8 cellular contexts compared by ENCODE assay signal in the genomic region with DNA sequence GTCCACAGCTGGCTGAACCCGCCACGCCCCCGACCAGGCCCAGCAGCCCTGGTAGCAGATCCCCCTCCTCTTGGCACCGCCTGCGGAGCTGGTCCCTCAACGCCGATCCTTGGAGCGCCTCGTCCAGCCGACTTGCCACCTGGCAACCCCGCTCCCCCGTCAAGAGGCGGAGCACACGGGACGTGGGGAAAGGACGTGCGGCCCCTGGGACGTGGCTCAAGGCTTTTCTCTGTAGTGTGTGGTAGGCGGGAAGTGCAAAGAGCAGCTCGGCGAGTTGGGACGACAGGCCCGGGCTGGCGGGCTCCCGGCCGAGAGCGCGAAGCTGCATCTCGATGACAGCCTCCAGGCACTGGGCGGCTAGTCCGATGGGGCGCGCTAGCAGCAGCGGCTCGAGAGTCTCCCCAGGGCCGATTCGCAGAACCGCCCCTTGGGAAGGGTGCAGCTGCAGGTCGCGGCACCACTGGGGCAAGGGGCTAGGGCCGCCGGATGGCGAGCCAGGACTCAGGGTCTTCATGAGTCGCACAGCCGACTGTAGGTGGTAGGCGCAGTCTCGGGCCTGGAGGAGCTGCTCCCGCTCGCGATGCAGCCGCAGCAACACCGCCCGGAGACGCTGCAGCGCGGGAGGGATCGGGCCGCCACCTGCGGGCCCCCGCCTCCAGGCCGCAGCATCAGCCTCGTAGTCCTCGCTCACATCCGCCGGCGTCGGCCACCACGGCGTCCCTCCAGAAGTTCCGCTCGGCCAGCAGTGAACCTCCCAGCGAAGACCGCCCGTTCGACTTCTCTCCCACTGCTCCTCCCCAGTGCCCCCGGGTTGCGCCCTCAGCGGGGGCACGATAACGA. TPM values are rescaled to one million over a fixed set of nuclear protein-coding genes. Genes with fewer than 3 reads are reported as not detected.
A peak's percentile ranks its signal among the peaks of the same experiment; 100 is the strongest.
DNase-seq lines count a peak whose midpoint lies in the region; ATAC-seq and TF ChIP-seq lines count a peak whose summit lies in the region.

No MANE protein-coding gene starts in this region.

- no peaks in the 10 kb centered on the region for H3K27me3 ChIP-seq in CD4-positive, alpha-beta T cell (ENCODE audit: control insufficient read depth, insufficient read depth, low read length)
- H3K27me3 ChIP-seq in SK-N-SH (ENCODE audit: insufficient read depth), result no peaks in the 10 kb centered on the region

- peak overlapping the region; percentile 97 for H3K27ac Mint-ChIP-seq in CD4-positive, alpha-beta T cell
- H3K27ac Mint-ChIP-seq in MCF 10A (ENCODE audit: low read depth, unreplicated experiment), result peak overlapping the region; percentile 89
- peak overlapping the region; percentile 97 for H3K27ac Mint-ChIP-seq in stimulated activated memory B cell treated with anti-CD40 and anti-IgM and Interleukin-4, amounts not matched to agents 10 μg/mL and 1 μg/mL and 100 μg/mL, for 72 hours

- H3K36me3 ChIP-seq in SK-N-SH (replicated peaks in 1 of 2; ENCODE audit: control insufficient read depth in 1 of 2, insufficient read depth in 2 of 2, low read length in 1 of 2), result peaks cover 11 to 20% of the 10 kb centered on the region in 2 experiments

- H3K9me3 Mint-ChIP-seq in CD4-positive, alpha-beta T cell, result no peaks in the 10 kb centered on the region
- H3K9me3 Mint-ChIP-seq in MCF 10A (ENCODE audit: unreplicated experiment), result no peaks in the 10 kb centered on the region
- H3K9me3 Mint-ChIP-seq in stimulated activated memory B cell treated with anti-CD40 and anti-IgM and Interleukin-4, amounts not matched to agents 10 μg/mL and 1 μg/mL and 100 μg/mL, for 72 hours, result no peaks in the 10 kb centered on the region

- H3K4me3 Mint-ChIP-seq in CD4-positive, alpha-beta T cell, result peak overlapping the region; percentile 99
- peak overlapping the region; percentile 85 for H3K4me3 Mint-ChIP-seq in MCF 10A (ENCODE audit: unreplicated experiment)
- peak overlapping the region; percentile 100 for H3K4me3 Mint-ChIP-seq in stimulated activated memory B cell treated with anti-CD40 and anti-IgM and Interleukin-4, amounts not matched to agents 10 μg/mL and 1 μg/mL and 100 μg/mL, for 72 hours

- peak in 6 of 10 experiments; percentile 35 to 47 (median 43) for DNase-seq in CD4-positive, alpha-beta T cell
- peak; percentile 75 for DNase-seq in SK-N-SH
- peak; percentile 11 for DNase-seq in MCF 10A (ENCODE audit: unreplicated experiment)
- peak; percentile 65 for DNase-seq in left kidney (ENCODE audit: low read depth, low spot score)
- no peak for DNase-seq in DMS153 (lab: John Stamatoyannopoulos, UW)

- H3K9me3 ChIP-seq in CD4-positive, alpha-beta T cell (ENCODE audit: control insufficient read depth, low read length), result no peaks in the 10 kb centered on the region
- no peaks in the 10 kb centered on the region for H3K9me3 ChIP-seq in SK-N-SH

- POLR2A ChIA-PET in CD4-positive, alpha-beta T cell (lab: Charles Lee), result interaction anchor here (0.7 to 6.9 kb wide), 21 partner anchors 10 to 654 kb away, joined by 3 to 169 read pairs (median 8); a partner anchor contains a TSS
- POLR2A ChIA-PET in SK-N-SH (lab: Yijun Ruan, JAX), result interaction anchor here (0.6 to 3.5 kb wide), 16 partner anchors 9 to 107 kb away, joined by 3 to 24 read pairs (median 8); a partner anchor contains a TSS
- POLR2A ChIA-PET in MCF 10A (lab: Yijun Ruan, JAX), result interaction anchor here (0.6 to 5.0 kb wide), 16 partner anchors 8 to 274 kb away, joined by 3 to 102 read pairs (median 8); a partner anchor contains a TSS

- H3K4me2 ChIP-seq in SK-N-SH, result peak overlapping the region; percentile 86

- peaks cover 3% of the 10 kb centered on the region for H3F3A ChIP-seq in SK-N-SH (replicated peaks; ENCODE audit: insufficient read depth)

- no peaks in the 10 kb centered on the region for H3K27me3 Mint-ChIP-seq in CD4-positive, alpha-beta T cell
- no peaks in the 10 kb centered on the region for H3K27me3 Mint-ChIP-seq in MCF 10A (ENCODE audit: insufficient read depth, unreplicated experiment)
- no peaks in the 10 kb centered on the region for H3K27me3 Mint-ChIP-seq in stimulated activated memory B cell treated with anti-CD40 and anti-IgM and Interleukin-4, amounts not matched to agents 10 μg/mL and 1 μg/mL and 100 μg/mL, for 72 hours

- peak overlapping the region; percentile 70 to 97 for H3K4me3 ChIP-seq in SK-N-SH (ENCODE audit: low read depth in 2 of 2, low read length in 1 of 2)

- H3K9ac ChIP-seq in SK-N-SH, result peak overlapping the region; percentile 79

- 4% methylated on average over 26 of the region's 80 CpGs for WGBS in SK-N-SH (ENCODE audit: low lambda C conversion rate)

- BruUV-seq in MCF 10A (replicated peaks; lab: Mats Ljungman, UMichigan), result TSS peak; percentile 46

- no peak for TF ChIP-seq EP300 in SK-N-SH (IDR thresholded peaks at IDR 0.05; ENCODE audit: borderline replicate concordance in 1 of 2, low read depth in 1 of 2, low read length in 1 of 2)

- TF ChIP-seq RAD21 in SK-N-SH (IDR thresholded peaks at IDR 0.05; ENCODE audit: low read length), result no peak

- peaks cover 26% of the 10 kb centered on the region for H3K4me1 Mint-ChIP-seq in CD4-positive, alpha-beta T cell (ENCODE audit: low read depth)
- peaks cover 20% of the 10 kb centered on the region for H3K4me1 Mint-ChIP-seq in MCF 10A (ENCODE audit: insufficient read depth, unreplicated experiment)
- peaks cover 35% of the 10 kb centered on the region for H3K4me1 Mint-ChIP-seq in stimulated activated memory B cell treated with anti-CD40 and anti-IgM and Interleukin-4, amounts not matched to agents 10 μg/mL and 1 μg/mL and 100 μg/mL, for 72 hours

- peaks cover 57% of the 10 kb centered on the region for H3K36me3 Mint-ChIP-seq in CD4-positive, alpha-beta T cell (ENCODE audit: low read depth)
- peaks cover 15% of the 10 kb centered on the region for H3K36me3 Mint-ChIP-seq in MCF 10A (ENCODE audit: insufficient read depth, unreplicated experiment)
- H3K36me3 Mint-ChIP-seq in stimulated activated memory B cell treated with anti-CD40 and anti-IgM and Interleukin-4, amounts not matched to agents 10 μg/mL and 1 μg/mL and 100 μg/mL, for 72 hours, result peaks cover 38% of the 10 kb centered on the region

- H3K79me2 ChIP-seq in SK-N-SH (ENCODE audit: insufficient read depth), result peaks cover 76% of the 10 kb centered on the region

- H3K27ac ChIP-seq in CD4-positive, alpha-beta T cell (ENCODE audit: low read depth, low read length), result peak overlapping the region; percentile 93
- H3K27ac ChIP-seq in SK-N-SH (ENCODE audit: low read depth in 2 of 2, low read length in 1 of 2), result peak overlapping the region; percentile 79 to 91

- H4K20me1 ChIP-seq in SK-N-SH (ENCODE audit: insufficient read depth), result no peaks in the 10 kb centered on the region

- no peaks in the 10 kb centered on the region for H3K9me2 ChIP-seq in SK-N-SH

- TF ChIP-seq CTCF in CD4-positive, alpha-beta T cell (IDR thresholded peaks at IDR 0.05), result no peak
- TF ChIP-seq CTCF in SK-N-SH (IDR thresholded peaks at IDR 0.05) (no peak), MCF 10A (IDR thresholded peaks at IDR 0.05; ENCODE audit: unreplicated experiment) (no peak)

- ATAC-seq in CD4-positive, alpha-beta T cell (ENCODE audit: poor library complexity), result peak; percentile 32
- ATAC-seq in GM19328 (IDR thresholded peaks at IDR 0.05; ENCODE audit: unreplicated experiment), result peak; percentile 32
- ATAC-seq in HG03280 (IDR thresholded peaks at IDR 0.05; ENCODE audit: unreplicated experiment), result peak; percentile 29
- ATAC-seq in stimulated activated memory B cell treated with anti-CD40 and anti-IgM and Interleukin-4, amounts not matched to agents 10 μg/mL and 1 μg/mL and 100 μg/mL, for 72 hours, result peak; percentile 79

- peaks cover 13 to 16% of the 10 kb centered on the region in 2 experiments; a peak in 3 of 4 replicates for H3K4me1 ChIP-seq in SK-N-SH (ENCODE audit: control insufficient read depth in 1 of 2, insufficient read depth in 2 of 2, low read depth in 1 of 2, low read length in 1 of 2)

- intact Hi-C loops in CD4-positive, alpha-beta T cell (cut with DNase I, micrococcal nuclease), result loop anchor here (1.0 to 5.0 kb wide), 6 partner anchors 10 to 395 kb away; a partner anchor contains a TSS
- intact Hi-C loops in MCF 10A (cut with micrococcal nuclease), result no loop called here

- CTCF ChIA-PET in CD4-positive, alpha-beta T cell (lab: Charles Lee), result interaction anchor here (0.6 to 4.6 kb wide), 16 partner anchors 8 to 745 kb away, joined by 3 to 61 read pairs (median 8); a partner anchor contains a TSS
- CTCF ChIA-PET in SK-N-SH (lab: Yijun Ruan, JAX) (interaction anchor here (0.6 to 7.5 kb wide), 27 partner anchors 10 to 147 kb away, joined by 3 to 116 read pairs (median 7); a partner anchor contains a TSS), MCF 10A (lab: Yijun Ruan, JAX) (interaction anchor here (0.6 to 5.9 kb wide), 26 partner anchors 9 to 399 kb away, joined by 3 to 179 read pairs (median 5); a partner anchor contains a TSS)

- H2AFZ ChIP-seq in SK-N-SH (ENCODE audit: low read depth), result peak overlapping the region; percentile 86; the same call in 1 of the 2 replicates

TF ChIP-seq in SK-N-SH, 30 proteins besides CTCF, POLR2A, EP300 and RAD21:
- TF ChIP-seq RXRA (IDR thresholded peaks at IDR 0.05; ENCODE audit: borderline replicate concordance, low read depth) (no peak), MXI1 (IDR thresholded peaks at IDR 0.05; ENCODE audit: low read depth, low read length) (peak; percentile 28; the same call in 1 of the 2 replicates)

RNA-seq across cellular contexts. Expression of a gene that starts 0.6 kb away (rescaled TPM):
- total RNA-seq in CD4-positive, alpha-beta T cell, result 10 to 100 TPM; 10.2 to 12.4 TPM
- 8.7 and 13.1 TPM in 2 replicates for polyA plus RNA-seq in SK-N-SH (2012; rRNA removed)
- 1.9 and 3.4 TPM in 2 replicates for polyA plus RNA-seq in SK-N-SH (2012; cell fraction: cytosol; rRNA removed)
- polyA plus RNA-seq in SK-N-SH (2012; cell fraction: nucleus; rRNA removed), result 49.9 and 50.3 TPM in 2 replicates
- total RNA-seq in MCF 10A (2022), result 10.1 and 16.4 TPM in 2 replicates

RNA-seq across cellular contexts. Expression of a gene that starts 0.7 kb away (rescaled TPM):
- total RNA-seq in CD4-positive, alpha-beta T cell, result 10 to 100 TPM; 20.6 to 26.1 TPM
- 27.9 and 38.0 TPM in 2 replicates for polyA plus RNA-seq in SK-N-SH (2012; rRNA removed)
- 13.1 and 15.7 TPM in 2 replicates for polyA plus RNA-seq in SK-N-SH (2012; cell fraction: cytosol; rRNA removed)
- 138 and 147 TPM in 2 replicates for polyA plus RNA-seq in SK-N-SH (2012; cell fraction: nucleus; rRNA removed)
- 17.6 and 18.1 TPM in 2 replicates for total RNA-seq in MCF 10A (2022)

RNA-seq across cellular contexts. Expression of a gene that starts 9.7 kb away (rescaled TPM):
- total RNA-seq in CD4-positive, alpha-beta T cell, result 10 to 100 TPM; 39.5 to 44.3 TPM
- polyA plus RNA-seq in SK-N-SH (2012; rRNA removed), result 60.6 and 95.0 TPM in 2 replicates
- 47.2 and 53.4 TPM in 2 replicates for polyA plus RNA-seq in SK-N-SH (2012; cell fraction: cytosol; rRNA removed)
- polyA plus RNA-seq in SK-N-SH (2012; cell fraction: nucleus; rRNA removed), result 55.9 and 87.0 TPM in 2 replicates
- 115 and 123 TPM in 2 replicates for total RNA-seq in MCF 10A (2022)

RNA-seq across cellular contexts. Expression of a gene that starts 17.0 kb away (rescaled TPM):
- 10 to 100 TPM; 47.6 to 48.6 TPM for total RNA-seq in CD4-positive, alpha-beta T cell
- 69.3 and 69.4 TPM in 2 replicates for polyA plus RNA-seq in SK-N-SH (2012; rRNA removed)
- 30.3 and 39.2 TPM in 2 replicates for polyA plus RNA-seq in SK-N-SH (2012; cell fraction: cytosol; rRNA removed)
- polyA plus RNA-seq in SK-N-SH (2012; cell fraction: nucleus; rRNA removed), result 228 and 241 TPM in 2 replicates
- 60.4 and 67.9 TPM in 2 replicates for total RNA-seq in MCF 10A (2022)

RNA-seq across cellular contexts. Expression of a gene that starts 17.2 kb away (rescaled TPM):
- not detected for total RNA-seq in CD4-positive, alpha-beta T cell
- polyA plus RNA-seq in SK-N-SH (2012; rRNA removed), result 0.03 TPM in 1 of 2 replicates, not detected in the other
- 0.05 and 0.10 TPM in 2 replicates for polyA plus RNA-seq in SK-N-SH (2012; cell fraction: cytosol; rRNA removed)
- 0.07 TPM in 1 of 2 replicates, not detected in the other for polyA plus RNA-seq in SK-N-SH (2012; cell fraction: nucleus; rRNA removed)
- not detected in 2 replicates for total RNA-seq in MCF 10A (2022)

Comparison
In these comparisons a context has a peak if more than half of its experiments do, and no peak if none do; other contexts are left out.
1. ATAC-seq: peak in every context shown above with its lines; median percentile 79 in stimulated activated memory B cell treated with anti-CD40 and anti-IgM and Interleukin-4, amounts not matched to agents 10 μg/mL and 1 μg/mL and 100 μg/mL, for 72 hours; 32 in CD4-positive, alpha-beta T cell; 32 in GM19328; 29 in HG03280.